Comparison of ENCODE assay signal across 16 cellular contexts in genomic region chr4:108270466-108271450, GRCh38.
A peak's percentile ranks its signal among the peaks of the same experiment; 100 is the strongest.
DNase-seq lines count a peak whose midpoint lies in the region; ATAC-seq and TF ChIP-seq lines count a peak whose summit lies in the region.
"Had no signal": no experiment of that assay in that cellular context is flagged by ENCODE, and none has a peak within 500 bp of the region (broad histone marks: within the 10 kb centered on the region; RNA-seq: fewer than 3 reads in every experiment).

No MANE protein-coding gene starts in this region.

- TF ChIP-seq CTCF in foreskin keratinocyte (conservative IDR thresholded peaks at IDR 0.05): no peak
- no peak for TF ChIP-seq CTCF in sigmoid colon (IDR thresholded peaks at IDR 0.05)

- H3K27me3 ChIP-seq in foreskin keratinocyte: peaks cover 2% of the 10 kb centered on the region
- H3K27me3 ChIP-seq in sigmoid colon: no peaks in the 10 kb centered on the region

- no peaks in the 10 kb centered on the region for H3K9me3 ChIP-seq in sigmoid colon

- DNase-seq in AG08395 (ENCODE audit: low spot score): peak; percentile 18
- peak; percentile 36 for DNase-seq in HS-5 (ENCODE audit: low read depth)
- DNase-seq in amniotic epithelial cell (ENCODE audit: low read depth): peak; percentile 92
- DNase-seq in foreskin keratinocyte: peak; percentile 75 to 85
- no peak for DNase-seq in COR-L47 (lab: John Stamatoyannopoulos, UW)
- no peak for DNase-seq in sigmoid colon
- no peak for DNase-seq in cerebellum (ENCODE audit: low spot score)
- DNase-seq: activated naive CD8-positive, alpha-beta T cell treated with anti-CD3 and anti-CD28 coated beads for 36 hours; effector memory CD4-positive, alpha-beta T cell; NCI-H1092; posterior cingulate gyrus; stimulated activated CD4-positive, alpha-beta T cell treated with anti-CD3 and anti-CD28 coated beads, Interleukin-1b, Interleukin-23, amount 100 ng/mL, for 48 hours; T1000 had no signal

- no peak overlapping the region for H3K4me3 ChIP-seq in sigmoid colon

- no peak for TF ChIP-seq EP300 in sigmoid colon (IDR thresholded peaks at IDR 0.05)

- intact Hi-C loops in sigmoid colon (cut with DNase I): no loop called here

- ATAC-seq in foreskin keratinocyte (peak; percentile 81), HG03108 (IDR thresholded peaks at IDR 0.05; ENCODE audit: unreplicated experiment) (no peak)
- ATAC-seq: stimulated activated memory B cell treated with anti-CD40 and anti-IgM and Interleukin-4, amounts not matched to agents 10 μg/mL and 1 μg/mL and 100 μg/mL, for 72 hours had no signal

- H3K4me1 ChIP-seq in foreskin keratinocyte (peaks cover 6% of the 10 kb centered on the region), sigmoid colon (no peaks in the 10 kb centered on the region)

- TF ChIP-seq POLR2A in sigmoid colon (IDR thresholded peaks at IDR 0.05): no peak

- H3K36me3 ChIP-seq in sigmoid colon: no peaks in the 10 kb centered on the region

- WGBS in sigmoid colon, 2 donors: 78% methylated on average over 6 of the region's 6 CpGs

- H3K27ac ChIP-seq in foreskin keratinocyte (no peak overlapping the region), sigmoid colon (no peak overlapping the region)
- H3K27ac ChIP-seq: RWPE1 had no signal

Comparison
In these comparisons a context has a peak if more than half of its experiments do, and no peak if none do; other contexts are left out.
1. DNase-seq: peak in AG08395 (single experiment), HS-5 (single experiment), amniotic epithelial cell (single experiment) and foreskin keratinocyte (2 of 2); none in COR-L47 (single experiment), sigmoid colon (single experiment) and cerebellum (single experiment).